ENCODE assay signal across 20 cellular contexts in the genomic region with DNA sequence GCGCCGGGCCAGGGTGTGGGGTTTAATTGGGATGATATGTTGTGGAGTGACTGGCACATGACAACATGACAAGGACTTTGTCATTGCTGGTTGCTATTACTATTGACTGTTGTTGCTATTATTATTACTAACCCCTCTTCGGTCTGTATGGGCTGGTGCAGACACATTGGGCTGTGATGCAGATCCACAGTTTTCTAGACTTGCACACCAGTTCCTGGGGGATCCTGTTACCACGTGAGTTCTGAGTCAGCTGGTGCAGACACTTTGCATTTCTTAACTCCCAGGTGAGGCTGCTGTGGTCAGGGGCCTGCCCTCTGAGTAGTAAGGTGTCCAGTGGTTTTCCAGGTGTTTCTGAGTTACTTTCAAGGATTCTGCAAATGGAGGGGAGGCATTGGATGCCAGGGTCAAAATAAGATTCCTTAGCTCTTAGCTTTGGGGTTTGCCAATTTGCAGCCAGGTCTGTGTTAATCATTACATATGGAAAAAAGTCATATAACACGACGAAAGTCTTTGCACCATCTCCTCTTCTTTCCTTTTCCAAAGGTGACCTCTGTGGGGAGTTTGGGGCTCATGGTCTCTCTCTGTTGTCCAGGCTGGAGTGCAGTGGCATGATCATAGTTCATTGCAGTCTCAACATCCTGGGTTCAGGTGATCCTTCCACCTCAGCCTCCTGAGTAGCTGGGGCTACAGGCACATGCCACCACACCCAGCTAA. TPM values are rescaled to one million over a fixed set of nuclear protein-coding genes. Genes with fewer than 3 reads are reported as not detected.
"Had no signal": no experiment of that assay in that cellular context is flagged by ENCODE, and none has a peak within 500 bp of the region (broad histone marks: within the 10 kb centered on the region; RNA-seq: fewer than 3 reads in every experiment).

No MANE protein-coding gene starts in this region.

- ATAC-seq: gastroesophageal sphincter, mucosa of descending colon had no signal

- DNase-seq: activated B cell treated with CpG ODN at 0.5 μM for 24 hours; activated CD4-positive, alpha-beta T cell treated with anti-CD3 and anti-CD28 coated beads, Interleukin-2, amount 50 U/mL, for 1 hour; activated effector memory CD4-positive, alpha-beta T cell treated with Interleukin-2 at 50 U/mL for 16 hours; activated naive CD8-positive, alpha-beta T cell treated with anti-CD3 and anti-CD28 coated beads for 36 hours; activated T-cell treated with anti-CD3 and anti-CD28 coated beads for 4 hours; mucosa of descending colon; occipital lobe; sigmoid colon; SK-N-SH; stimulated activated CD4-positive, alpha-beta T cell treated with anti-CD3 and anti-CD28 coated beads, Interleukin-4, amount 100 ng/mL, for 1 hour; stimulated activated CD8-positive, alpha-beta memory T cell treated with anti-CD3 and anti-CD28 coated beads, Interleukin-4, amount 100 ng/mL, for 48 hours; thyroid gland had no signal

- H3K4me2 ChIP-seq: SK-N-SH had no signal

- H3K27ac ChIP-seq: prostate gland, thyroid gland, vagina had no signal

- H3K4me1 ChIP-seq: prostate gland had no signal

- FAIRE-seq: colon, endothelial cell of umbilical vein had no signal

- H3K4me3 Mint-ChIP-seq: activated B cell treated with CpG ODN at 0.5 μM for 24 hours; activated naive CD8-positive, alpha-beta T cell treated with anti-CD3 and anti-CD28 coated beads for 36 hours; nephron; T-helper 1 cell treated with Interleukin-12 subunit alpha and Interleukin-12 subunit beta and Interleukin-4 antibody, amounts not matched to agents 30 μg/mL and 1 μg/mL, for 36 hours had no signal

- H3K27me3 ChIP-seq: gastroesophageal sphincter, sigmoid colon, thyroid gland, vagina had no signal

- H3K9me3 Mint-ChIP-seq: activated B cell treated with CpG ODN at 0.5 μM for 24 hours; activated naive CD8-positive, alpha-beta T cell treated with anti-CD3 and anti-CD28 coated beads for 36 hours; nephron; T-helper 1 cell treated with Interleukin-12 subunit alpha and Interleukin-12 subunit beta and Interleukin-4 antibody, amounts not matched to agents 30 μg/mL and 1 μg/mL, for 36 hours had no signal

- H3K9ac ChIP-seq: SK-N-SH had no signal

- H3K4me3 ChIP-seq: gastroesophageal sphincter, mucosa of descending colon, prostate gland, sigmoid colon, thyroid gland, vagina had no signal

- H3K36me3 ChIP-seq: gastroesophageal sphincter, prostate gland, sigmoid colon, thyroid gland, vagina had no signal

- H3K27ac Mint-ChIP-seq: activated B cell treated with CpG ODN at 0.5 μM for 24 hours; activated naive CD8-positive, alpha-beta T cell treated with anti-CD3 and anti-CD28 coated beads for 36 hours; T-helper 1 cell treated with Interleukin-12 subunit alpha and Interleukin-12 subunit beta and Interleukin-4 antibody, amounts not matched to agents 30 μg/mL and 1 μg/mL, for 36 hours had no signal

- H3K27me3 Mint-ChIP-seq: activated B cell treated with CpG ODN at 0.5 μM for 24 hours; activated naive CD8-positive, alpha-beta T cell treated with anti-CD3 and anti-CD28 coated beads for 36 hours had no signal

- H3K9me3 ChIP-seq: gastroesophageal sphincter, mucosa of descending colon, prostate gland, sigmoid colon, SK-N-SH, thyroid gland, vagina had no signal

RNA-seq across cellular contexts. Expression of a gene that starts 55.3 kb away (rescaled TPM):
- total RNA-seq: activated B cell treated with CpG ODN at 0.5 μM for 24 hours; activated CD8-positive, alpha-beta memory T cell treated with anti-CD3 and anti-CD28 coated beads for 36 hours; occipital lobe; vagina had no signal
